In the genomic region with DNA sequence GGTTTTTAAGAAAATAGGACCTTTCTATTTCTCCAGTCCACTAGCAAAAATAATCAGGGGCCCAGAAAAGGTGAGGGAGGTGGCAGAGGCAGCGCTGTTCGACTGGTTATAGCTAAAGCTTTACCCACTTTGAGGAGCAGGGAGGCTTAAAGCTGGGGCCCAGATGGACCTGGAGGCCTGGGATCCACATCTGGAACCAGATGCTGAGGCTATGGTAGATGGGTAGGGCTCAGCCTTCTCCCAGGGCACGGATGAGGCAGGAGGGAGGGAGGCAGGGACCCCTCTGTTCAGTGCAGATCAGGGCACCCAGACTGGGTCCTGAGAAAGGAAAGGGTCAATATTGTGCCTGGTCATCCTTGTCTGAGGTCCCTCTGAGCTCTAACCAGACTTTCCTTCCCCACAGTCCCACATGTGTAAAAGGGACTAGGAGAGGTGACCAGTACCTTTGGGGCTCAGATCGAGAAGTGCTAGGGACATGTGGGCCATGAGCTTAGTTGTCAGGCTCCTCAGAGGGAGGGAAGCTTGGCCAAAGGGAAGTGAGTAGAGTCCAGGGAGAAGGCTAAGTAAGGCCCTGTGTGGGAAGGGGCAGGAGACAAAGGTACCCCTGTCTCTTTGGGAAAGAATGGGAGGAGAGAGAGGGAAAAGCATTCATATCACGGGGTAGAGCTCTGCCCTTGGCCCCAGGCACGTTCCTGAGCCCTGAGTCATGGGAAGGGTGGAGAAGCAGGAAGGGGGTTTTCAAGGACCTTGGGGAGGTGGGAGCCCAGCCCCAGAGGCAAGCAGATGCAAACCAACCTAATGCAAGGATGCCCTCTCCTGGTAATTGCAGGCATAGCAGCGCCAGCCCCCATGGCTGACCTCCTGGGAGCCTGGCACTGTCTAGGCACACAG, we compare ENCODE assay signal across 1 cellular context.
TF ChIP-seq lines count a peak whose summit lies in the region.

No MANE protein-coding gene starts in this region.

TF ChIP-seq in K562, 482 proteins besides CTCF, POLR2A, EP300 and RAD21 (continued from another document):
- TF ChIP-seq, protein P1, sequence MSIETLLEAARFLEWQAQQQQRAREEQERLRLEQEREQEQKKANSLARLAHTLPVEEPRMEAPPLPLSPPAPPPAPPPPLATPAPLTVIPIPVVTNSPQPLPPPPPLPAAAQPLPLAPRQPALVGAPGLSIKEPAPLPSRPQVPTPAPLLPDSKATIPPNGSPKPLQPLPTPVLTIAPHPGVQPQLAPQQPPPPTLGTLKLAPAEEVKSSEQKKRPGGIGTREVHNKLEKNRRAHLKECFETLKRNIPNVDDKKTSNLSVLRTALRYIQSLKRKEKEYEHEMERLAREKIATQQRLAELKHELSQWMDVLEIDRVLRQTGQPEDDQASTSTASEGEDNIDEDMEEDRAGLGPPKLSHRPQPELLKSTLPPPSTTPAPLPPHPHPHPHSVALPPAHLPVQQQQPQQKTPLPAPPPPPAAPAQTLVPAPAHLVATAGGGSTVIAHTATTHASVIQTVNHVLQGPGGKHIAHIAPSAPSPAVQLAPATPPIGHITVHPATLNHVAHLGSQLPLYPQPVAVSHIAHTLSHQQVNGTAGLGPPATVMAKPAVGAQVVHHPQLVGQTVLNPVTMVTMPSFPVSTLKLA (conservative IDR thresholded peaks at IDR 0.05), result 0 out of 4 replicates have a peak, but pooled peaks of 1 of the 2 experiments have one; percentile 35
- peak; percentile 67 to 89 for TF ChIP-seq TEAD1 (CRISPR knock-in tag; IDR thresholded peaks at IDR 0.05)
- TF ChIP-seq ZNF175 (CRISPR knock-in tag; IDR thresholded peaks at IDR 0.05; ENCODE audit: low read depth), result 0 out of 2 replicates have a peak, but pooled peaks have one; percentile 33
- peak; percentile 50; the same call in 1 of the 2 replicates for TF ChIP-seq TOE1 (IDR thresholded peaks at IDR 0.05; ENCODE audit: borderline replicate concordance)
- TF ChIP-seq TOE1 (CRISPR knock-in tag; IDR thresholded peaks at IDR 0.05; ENCODE audit: borderline replicate concordance, low read depth), result 0 out of 2 replicates have a peak, but pooled peaks have one; percentile 34
- peak; percentile 27; the same call in 1 of the 2 replicates for TF ChIP-seq POLR2AphosphoS5 (IDR thresholded peaks at IDR 0.05; ENCODE audit: control insufficient read depth, insufficient read depth, low read depth, low read length)
- TF ChIP-seq KDM5B (IDR thresholded peaks at IDR 0.05; ENCODE audit: insufficient replicate concordance, low read depth, low read length), result no peak
- peak; percentile 25; the same call in 1 of the 2 replicates for TF ChIP-seq MYC (IDR thresholded peaks at IDR 0.05; ENCODE audit: low read depth, low read length)
- TF ChIP-seq MYC (CRISPR knock-in tag; IDR thresholded peaks at IDR 0.05; ENCODE audit: borderline replicate concordance, low read depth), result no peak
- TF ChIP-seq ATF7 (IDR thresholded peaks at IDR 0.05), result peak; percentile 50
- peak; percentile 57 to 74; a peak in 3 of 4 replicates for TF ChIP-seq MAZ (CRISPR knock-in tag; conservative IDR thresholded peaks at IDR 0.05 in 1 of 2, IDR thresholded peaks at IDR 0.05 in 1 of 2)
- TF ChIP-seq HDGF (IDR thresholded peaks at IDR 0.05), result peak; percentile 97
- peak; percentile 86 for TF ChIP-seq ZBTB7A (IDR thresholded peaks at IDR 0.05; ENCODE audit: borderline replicate concordance, control insufficient read depth, low read depth, low read length)
- no peak for TF ChIP-seq NONO (IDR thresholded peaks at IDR 0.05; ENCODE audit: low read depth in 2 of 2, low read length in 1 of 2)
- peak; percentile 86; the same call in 1 of the 2 replicates for TF ChIP-seq JUN (IDR thresholded peaks at IDR 0.05; ENCODE audit: borderline replicate concordance, low read depth, low read length)
- TF ChIP-seq JUN (CRISPR knock-in tag; IDR thresholded peaks at IDR 0.05; ENCODE audit: borderline replicate concordance), result no peak
- 0 out of 2 replicates have a peak, but pooled peaks have one; percentile 34 for TF ChIP-seq PHF21A (IDR thresholded peaks at IDR 0.05; ENCODE audit: borderline replicate concordance, low read depth)
- TF ChIP-seq YY1 (IDR thresholded peaks at IDR 0.05; ENCODE audit: borderline replicate concordance in 1 of 3, control insufficient read depth in 1 of 3, extremely low read depth in 1 of 3, insufficient read depth in 3 of 3, insufficient read length in 1 of 3, insufficient replicate concordance in 2 of 3, low read depth in 1 of 3, low read length in 2 of 3), result peak in 2 of 3 experiments; percentile 66 to 75
- TF ChIP-seq, protein P2, sequence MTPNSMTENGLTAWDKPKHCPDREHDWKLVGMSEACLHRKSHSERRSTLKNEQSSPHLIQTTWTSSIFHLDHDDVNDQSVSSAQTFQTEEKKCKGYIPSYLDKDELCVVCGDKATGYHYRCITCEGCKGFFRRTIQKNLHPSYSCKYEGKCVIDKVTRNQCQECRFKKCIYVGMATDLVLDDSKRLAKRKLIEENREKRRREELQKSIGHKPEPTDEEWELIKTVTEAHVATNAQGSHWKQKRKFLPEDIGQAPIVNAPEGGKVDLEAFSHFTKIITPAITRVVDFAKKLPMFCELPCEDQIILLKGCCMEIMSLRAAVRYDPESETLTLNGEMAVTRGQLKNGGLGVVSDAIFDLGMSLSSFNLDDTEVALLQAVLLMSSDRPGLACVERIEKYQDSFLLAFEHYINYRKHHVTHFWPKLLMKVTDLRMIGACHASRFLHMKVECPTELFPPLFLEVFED (CRISPR knock-in tag; conservative IDR thresholded peaks at IDR 0.05), result peak; percentile 18; the same call in 1 of the 2 replicates
- peak; percentile 89 for TF ChIP-seq FOSL1 (tag; conservative IDR thresholded peaks at IDR 0.05)
- TF ChIP-seq ZNF780A (CRISPR knock-in tag; IDR thresholded peaks at IDR 0.05), result no peak
- peak; percentile 36; the same call in 1 of the 2 replicates for TF ChIP-seq ESRRA (IDR thresholded peaks at IDR 0.05; ENCODE audit: borderline replicate concordance, low read depth)
- peak; percentile 11 for TF ChIP-seq ZFP36 (IDR thresholded peaks at IDR 0.05; ENCODE audit: low read depth, low read length, partially characterized antibody)
- peak; percentile 92 for TF ChIP-seq CC2D1A (IDR thresholded peaks at IDR 0.05)
- no peak for TF ChIP-seq ZKSCAN1 (IDR thresholded peaks at IDR 0.05; ENCODE audit: low read depth, low read length)
- peak; percentile 47 for TF ChIP-seq BRD9 (IDR thresholded peaks at IDR 0.05; ENCODE audit: low read depth, partially characterized antibody)
- 0 out of 2 replicates have a peak, but pooled peaks have one; percentile 55 for TF ChIP-seq GATAD2A (IDR thresholded peaks at IDR 0.05)
- TF ChIP-seq NFXL1 (CRISPR knock-in tag; IDR thresholded peaks at IDR 0.05), result no peak
- TF ChIP-seq ZNF707 (CRISPR knock-in tag; conservative IDR thresholded peaks at IDR 0.05), result no peak
- TF ChIP-seq ZNF717 (CRISPR knock-in tag; IDR thresholded peaks at IDR 0.05), result no peak
- TF ChIP-seq, protein P3, sequence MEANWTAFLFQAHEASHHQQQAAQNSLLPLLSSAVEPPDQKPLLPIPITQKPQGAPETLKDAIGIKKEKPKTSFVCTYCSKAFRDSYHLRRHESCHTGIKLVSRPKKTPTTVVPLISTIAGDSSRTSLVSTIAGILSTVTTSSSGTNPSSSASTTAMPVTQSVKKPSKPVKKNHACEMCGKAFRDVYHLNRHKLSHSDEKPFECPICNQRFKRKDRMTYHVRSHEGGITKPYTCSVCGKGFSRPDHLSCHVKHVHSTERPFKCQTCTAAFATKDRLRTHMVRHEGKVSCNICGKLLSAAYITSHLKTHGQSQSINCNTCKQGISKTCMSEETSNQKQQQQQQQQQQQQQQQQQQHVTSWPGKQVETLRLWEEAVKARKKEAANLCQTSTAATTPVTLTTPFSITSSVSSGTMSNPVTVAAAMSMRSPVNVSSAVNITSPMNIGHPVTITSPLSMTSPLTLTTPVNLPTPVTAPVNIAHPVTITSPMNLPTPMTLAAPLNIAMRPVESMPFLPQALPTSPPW (CRISPR knock-in tag; IDR thresholded peaks at IDR 0.05), result peak; percentile 69
- TF ChIP-seq JUND (IDR thresholded peaks at IDR 0.05; ENCODE audit: borderline replicate concordance, low read depth, low read length), result peak; percentile 92
- TF ChIP-seq JUND (tag; IDR thresholded peaks at IDR 0.05; ENCODE audit: borderline replicate concordance, low read depth, low read length), result peak; percentile 85; the same call in 2 of the 3 replicates
- no peak for TF ChIP-seq PCBP1 (IDR thresholded peaks at IDR 0.05; ENCODE audit: low read depth, low read length, poor library complexity, severe bottlenecking)
- TF ChIP-seq NFE2 (IDR thresholded peaks at IDR 0.05; ENCODE audit: low read depth), result peak; percentile 21
- TF ChIP-seq, protein P4, sequence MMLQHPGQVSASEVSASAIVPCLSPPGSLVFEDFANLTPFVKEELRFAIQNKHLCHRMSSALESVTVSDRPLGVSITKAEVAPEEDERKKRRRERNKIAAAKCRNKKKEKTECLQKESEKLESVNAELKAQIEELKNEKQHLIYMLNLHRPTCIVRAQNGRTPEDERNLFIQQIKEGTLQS (IDR thresholded peaks at IDR 0.05), result peak; percentile 84
- TF ChIP-seq, protein P4 (CRISPR knock-in tag; conservative IDR thresholded peaks at IDR 0.05), result no peak
- TF ChIP-seq HSF4 (CRISPR knock-in tag; IDR thresholded peaks at IDR 0.05; ENCODE audit: borderline replicate concordance), result no peak
- TF ChIP-seq, protein P5, sequence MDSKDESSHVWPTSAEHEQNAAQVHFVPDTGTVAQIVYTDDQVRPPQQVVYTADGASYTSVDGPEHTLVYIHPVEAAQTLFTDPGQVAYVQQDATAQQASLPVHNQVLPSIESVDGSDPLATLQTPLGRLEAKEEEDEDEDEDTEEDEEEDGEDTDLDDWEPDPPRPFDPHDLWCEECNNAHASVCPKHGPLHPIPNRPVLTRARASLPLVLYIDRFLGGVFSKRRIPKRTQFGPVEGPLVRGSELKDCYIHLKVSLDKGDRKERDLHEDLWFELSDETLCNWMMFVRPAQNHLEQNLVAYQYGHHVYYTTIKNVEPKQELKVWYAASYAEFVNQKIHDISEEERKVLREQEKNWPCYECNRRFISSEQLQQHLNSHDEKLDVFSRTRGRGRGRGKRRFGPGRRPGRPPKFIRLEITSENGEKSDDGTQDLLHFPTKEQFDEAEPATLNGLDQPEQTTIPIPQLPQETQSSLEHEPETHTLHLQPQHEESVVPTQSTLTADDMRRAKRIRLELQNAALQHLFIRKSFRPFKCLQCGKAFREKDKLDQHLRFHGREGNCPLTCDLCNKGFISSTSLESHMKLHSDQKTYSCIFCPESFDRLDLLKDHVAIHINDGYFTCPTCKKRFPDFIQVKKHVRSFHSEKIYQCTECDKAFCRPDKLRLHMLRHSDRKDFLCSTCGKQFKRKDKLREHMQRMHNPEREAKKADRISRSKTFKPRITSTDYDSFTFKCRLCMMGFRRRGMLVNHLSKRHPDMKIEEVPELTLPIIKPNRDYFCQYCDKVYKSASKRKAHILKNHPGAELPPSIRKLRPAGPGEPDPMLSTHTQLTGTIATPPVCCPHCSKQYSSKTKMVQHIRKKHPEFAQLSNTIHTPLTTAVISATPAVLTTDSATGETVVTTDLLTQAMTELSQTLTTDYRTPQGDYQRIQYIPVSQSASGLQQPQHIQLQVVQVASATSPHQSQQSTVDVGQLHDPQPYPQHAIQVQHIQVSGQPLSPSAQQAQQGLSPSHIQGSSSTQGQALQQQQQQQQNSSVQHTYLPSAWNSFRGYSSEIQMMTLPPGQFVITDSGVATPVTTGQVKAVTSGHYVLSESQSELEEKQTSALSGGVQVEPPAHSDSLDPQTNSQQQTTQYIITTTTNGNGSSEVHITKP (IDR thresholded peaks at IDR 0.05; ENCODE audit: partially characterized antibody), result peak; percentile 16
- peak; percentile 44; the same call in 1 of the 2 replicates for TF ChIP-seq GABPB1 (CRISPR knock-in tag; IDR thresholded peaks at IDR 0.05)
- peak; percentile 73; the same call in 1 of the 2 replicates for TF ChIP-seq SMARCE1 (IDR thresholded peaks at IDR 0.05)
- TF ChIP-seq, protein P6, sequence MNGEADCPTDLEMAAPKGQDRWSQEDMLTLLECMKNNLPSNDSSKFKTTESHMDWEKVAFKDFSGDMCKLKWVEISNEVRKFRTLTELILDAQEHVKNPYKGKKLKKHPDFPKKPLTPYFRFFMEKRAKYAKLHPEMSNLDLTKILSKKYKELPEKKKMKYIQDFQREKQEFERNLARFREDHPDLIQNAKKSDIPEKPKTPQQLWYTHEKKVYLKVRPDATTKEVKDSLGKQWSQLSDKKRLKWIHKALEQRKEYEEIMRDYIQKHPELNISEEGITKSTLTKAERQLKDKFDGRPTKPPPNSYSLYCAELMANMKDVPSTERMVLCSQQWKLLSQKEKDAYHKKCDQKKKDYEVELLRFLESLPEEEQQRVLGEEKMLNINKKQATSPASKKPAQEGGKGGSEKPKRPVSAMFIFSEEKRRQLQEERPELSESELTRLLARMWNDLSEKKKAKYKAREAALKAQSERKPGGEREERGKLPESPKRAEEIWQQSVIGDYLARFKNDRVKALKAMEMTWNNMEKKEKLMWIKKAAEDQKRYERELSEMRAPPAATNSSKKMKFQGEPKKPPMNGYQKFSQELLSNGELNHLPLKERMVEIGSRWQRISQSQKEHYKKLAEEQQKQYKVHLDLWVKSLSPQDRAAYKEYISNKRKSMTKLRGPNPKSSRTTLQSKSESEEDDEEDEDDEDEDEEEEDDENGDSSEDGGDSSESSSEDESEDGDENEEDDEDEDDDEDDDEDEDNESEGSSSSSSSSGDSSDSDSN (IDR thresholded peaks at IDR 0.05; ENCODE audit: borderline replicate concordance in 1 of 2, low read depth in 2 of 2, low read length in 2 of 2), result no peak
- TF ChIP-seq PCBP2 (IDR thresholded peaks at IDR 0.05; ENCODE audit: low read depth, low read length, poor library complexity, severe bottlenecking), result no peak
- TF ChIP-seq, protein P7, sequence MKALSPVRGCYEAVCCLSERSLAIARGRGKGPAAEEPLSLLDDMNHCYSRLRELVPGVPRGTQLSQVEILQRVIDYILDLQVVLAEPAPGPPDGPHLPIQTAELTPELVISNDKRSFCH (CRISPR knock-in tag; IDR thresholded peaks at IDR 0.05), result no peak
- TF ChIP-seq, protein P7 (tag; IDR thresholded peaks at IDR 0.05), result 0 out of 2 replicates have a peak, but pooled peaks have one; percentile 21
- TF ChIP-seq, protein P8, sequence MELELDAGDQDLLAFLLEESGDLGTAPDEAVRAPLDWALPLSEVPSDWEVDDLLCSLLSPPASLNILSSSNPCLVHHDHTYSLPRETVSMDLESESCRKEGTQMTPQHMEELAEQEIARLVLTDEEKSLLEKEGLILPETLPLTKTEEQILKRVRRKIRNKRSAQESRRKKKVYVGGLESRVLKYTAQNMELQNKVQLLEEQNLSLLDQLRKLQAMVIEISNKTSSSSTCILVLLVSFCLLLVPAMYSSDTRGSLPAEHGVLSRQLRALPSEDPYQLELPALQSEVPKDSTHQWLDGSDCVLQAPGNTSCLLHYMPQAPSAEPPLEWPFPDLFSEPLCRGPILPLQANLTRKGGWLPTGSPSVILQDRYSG (tag; conservative IDR thresholded peaks at IDR 0.05; ENCODE audit: low read depth), result no peak
- 0 out of 2 replicates have a peak, but pooled peaks have one; percentile 29 for TF ChIP-seq MTA3 (IDR thresholded peaks at IDR 0.05; ENCODE audit: borderline replicate concordance)
TF ChIP-seq in K562: peak in this region for 63.
